Comparison of ENCODE assay signal across 18 cellular contexts in the genomic region with DNA sequence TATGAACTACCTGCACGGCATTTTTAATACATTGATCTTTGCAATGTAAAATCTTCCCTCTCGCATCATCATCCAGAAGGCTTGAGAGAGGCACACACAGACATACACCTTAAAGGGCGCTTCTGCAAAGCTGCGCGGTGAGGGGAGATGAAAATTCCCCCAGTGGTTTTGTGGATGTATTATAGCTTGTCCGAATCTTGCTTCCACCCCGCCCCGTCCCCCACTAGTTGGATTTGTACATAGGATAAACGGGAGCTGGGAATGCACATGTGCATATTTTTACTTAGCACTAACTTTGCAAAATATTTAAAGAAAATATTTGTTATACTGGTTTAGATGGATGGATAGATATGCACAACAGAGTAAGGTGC. TPM values are rescaled to one million over a fixed set of nuclear protein-coding genes. Genes with fewer than 3 reads are reported as not detected.
DNase-seq lines count a peak whose midpoint lies in the region; ATAC-seq, FAIRE-seq and TF ChIP-seq lines count a peak whose summit lies in the region.
"Had no signal": no experiment of that assay in that cellular context is flagged by ENCODE, and none has a peak within 500 bp of the region (broad histone marks: within the 10 kb centered on the region; RNA-seq: fewer than 3 reads in every experiment).

No MANE protein-coding gene starts in this region.

- WGBS in heart right ventricle, 2 donors = 3 to 6% methylated on average over 9 of the region's 9 CpGs
- 2% methylated on average over 9 of the region's 9 CpGs; no CpG with 5 or more reads in 1 of the 2 experiments for WGBS in H1 (ENCODE audit: extremely low coverage in 1 of 2, insufficient coverage in 1 of 2, insufficient read length in 1 of 2, insufficient replicate concordance in 2 of 2, low coverage in 1 of 2, low lambda C conversion rate in 2 of 2, missing lambda C conversion rate in 1 of 2), 2 experiments
- no CpG with 5 or more reads among the region's 9 CpGs for WGBS in mesendoderm (ENCODE audit: extremely low coverage, insufficient coverage, low lambda C conversion rate)
- 2% methylated on average over 9 of the region's 9 CpGs for WGBS in urinary bladder

- no peak overlapping the region for H2BK20ac ChIP-seq in H1 (ENCODE audit: low read length)

- no peak overlapping the region for H2BK12ac ChIP-seq in H1 (ENCODE audit: low read depth, low read length)

- no peaks in the 10 kb centered on the region for H4K20me1 ChIP-seq in H1 (replicated peaks in 1 of 2; ENCODE audit: control insufficient read depth in 1 of 2, insufficient read depth in 2 of 2, low read length in 2 of 2)

- TF ChIP-seq RAD21 in H1 (IDR thresholded peaks at IDR 0.05 in 1 of 2, conservative IDR thresholded peaks at IDR 0.05 in 1 of 2; ENCODE audit: low read depth in 2 of 2, low read length in 2 of 2) = no peak

- H3K9me3 ChIP-seq in heart right ventricle (no peaks in the 10 kb centered on the region), H1 (ENCODE audit: insufficient read depth in 2 of 2, low read depth in 1 of 2, low read length in 1 of 2) (no peaks in the 10 kb centered on the region), HAP-1 (no peaks in the 10 kb centered on the region)
- H3K9me3 ChIP-seq: testis had no signal

- H3K4me3 ChIP-seq in heart right ventricle (peak overlapping the region in 7 of 10 donors; percentile 26 to 57 (median 48)), H1 (ENCODE audit: extremely low read depth in 1 of 4, insufficient read depth in 2 of 4, low read depth in 3 of 4, low read length in 4 of 4) (peak overlapping the region; percentile 80 to 86 (median 82)), mesendoderm (ENCODE audit: low read length) (no peak overlapping the region), urinary bladder (ENCODE audit: low read depth, low read length) (peak overlapping the region; percentile 6), HAP-1 (no peak overlapping the region)

- FAIRE-seq in H1 (lab: Jason Lieb, UNC) = no peak
- FAIRE-seq: keratinocyte had no signal

- no peak overlapping the region for H3K27ac Mint-ChIP-seq in stimulated activated naive CD8-positive, alpha-beta T cell treated with anti-CD3 and anti-CD28 coated beads, Interleukin-15, amount 100 ng/mL, for 72 hours

- H4K8ac ChIP-seq in H1 (ENCODE audit: extremely low read depth, insufficient read depth, low read length) (no peak overlapping the region), mesendoderm (ENCODE audit: low read depth, low read length) (no peak overlapping the region)

- ATAC-seq in heart right ventricle (no peak), left cardiac atrium (no peak), HG03565 (IDR thresholded peaks at IDR 0.05; ENCODE audit: unreplicated experiment) (no peak)
- no peak for ATAC-seq in stimulated activated naive CD8-positive, alpha-beta T cell treated with anti-CD3 and anti-CD28 coated beads, Interleukin-15, amount 100 ng/mL, for 72 hours
- ATAC-seq: Panc1 had no signal

- H3K4me1 ChIP-seq in heart right ventricle (peaks cover 0 to 13% (median 3%) of the 10 kb centered on the region in 9 donors), H1 (replicated peaks in 1 of 4; ENCODE audit: control insufficient read depth in 3 of 4, insufficient read depth in 4 of 4, low read length in 3 of 4) (peaks cover 0 to 5% (median 4%) of the 10 kb centered on the region in 4 experiments; a peak in 4 of 7 replicates), mesendoderm (ENCODE audit: control insufficient read depth, low read depth, low read length) (no peaks in the 10 kb centered on the region), urinary bladder (ENCODE audit: insufficient read depth) (no peaks in the 10 kb centered on the region), HAP-1 (no peaks in the 10 kb centered on the region)

- H2BK5ac ChIP-seq in H1 (ENCODE audit: low read depth, low read length) = no peak overlapping the region
- no peak overlapping the region for H2BK5ac ChIP-seq in mesendoderm (ENCODE audit: low read length)

- H4K91ac ChIP-seq in H1 (replicated peaks; ENCODE audit: insufficient read length, low read length) = no peak overlapping the region

- no peak for TF ChIP-seq CTCF in heart right ventricle (IDR thresholded peaks at IDR 0.05)
- no peak for TF ChIP-seq CTCF in H1 (IDR thresholded peaks at IDR 0.05; ENCODE audit: control extremely low read depth in 1 of 3, insufficient read depth in 1 of 3, low read depth in 1 of 3, low read length in 3 of 3)

- no peak for TF ChIP-seq POLR2A in H1 (IDR thresholded peaks at IDR 0.05; ENCODE audit: control extremely low read depth in 1 of 2, low read depth in 2 of 2, low read length in 2 of 2)

- H4K5ac ChIP-seq in H1 (ENCODE audit: insufficient read length, low read depth, low read length) (no peak overlapping the region), mesendoderm (ENCODE audit: low read length) (no peak overlapping the region)

- no peaks in the 10 kb centered on the region for H3K4me1 Mint-ChIP-seq in stimulated activated naive CD8-positive, alpha-beta T cell treated with anti-CD3 and anti-CD28 coated beads, Interleukin-15, amount 100 ng/mL, for 72 hours

- intact Hi-C loops in heart right ventricle (cut with DNase I) = no loop called here
- intact Hi-C loops in left cardiac atrium (cut with DNase I) = no loop called here

- no peak overlapping the region for H3K56ac ChIP-seq in H1 (replicated peaks; ENCODE audit: insufficient read length, low read depth, low read length)
- no peak overlapping the region for H3K56ac ChIP-seq in mesendoderm (ENCODE audit: low read length)

- H3K36me3 ChIP-seq in heart right ventricle = no peaks in the 10 kb centered on the region
- H3K36me3 ChIP-seq in H1 (ENCODE audit: control insufficient read depth in 2 of 4, insufficient read depth in 4 of 4, low read length in 3 of 4) = no peaks in the 10 kb centered on the region
- H3K36me3 ChIP-seq in mesendoderm (ENCODE audit: control insufficient read depth, insufficient read depth, low read length) = no peaks in the 10 kb centered on the region
- no peaks in the 10 kb centered on the region for H3K36me3 ChIP-seq in urinary bladder (ENCODE audit: insufficient read depth)
- H3K36me3 ChIP-seq in HAP-1 (replicated peaks) = no peaks in the 10 kb centered on the region

- H3K4me3 Mint-ChIP-seq in stimulated activated naive CD8-positive, alpha-beta T cell treated with anti-CD3 and anti-CD28 coated beads, Interleukin-15, amount 100 ng/mL, for 72 hours = no peak overlapping the region

- no peak overlapping the region for H3K14ac ChIP-seq in H1 (ENCODE audit: insufficient read length)

- H3K4me2 ChIP-seq in H1 (ENCODE audit: insufficient read depth in 1 of 2, low read depth in 2 of 2, low read length in 2 of 2) = peak overlapping the region; percentile 82 to 96
- H3K4me2 ChIP-seq in mesendoderm (ENCODE audit: low read length) = peak overlapping the region; percentile 64

- DNase-seq in heart right ventricle (no peak), left cardiac atrium (no peak), H1 (ENCODE audit: low read depth in 1 of 2, low spot score in 2 of 2) (no peak), mesendoderm (no peak), HAP-1 (ENCODE audit: low spot score in 2 of 2) (no peak)
- DNase-seq in stimulated activated naive CD8-positive, alpha-beta T cell treated with anti-CD3 and anti-CD28 coated beads, Interleukin-15, amount 100 ng/mL, for 72 hours = no peak
- DNase-seq: activated CD8-positive, alpha-beta memory T cell treated with anti-CD3 and anti-CD28 coated beads for 24 hours; activated effector memory CD4-positive, alpha-beta T cell treated with anti-CD3 and anti-CD28 coated beads, Interleukin-2, amount 50 U/mL, for 16 hours; Calu3; effector CD4-positive, alpha-beta T cell; foreskin melanocyte; GDM1; NCI-H2029 had no signal

- POLR2A ChIA-PET in H1 (lab: Charles Lee; ENCODE audit: partially characterized antibody) = interaction anchor here (0.9 to 1.7 kb wide), 3 partner anchors 10 to 19 kb away, joined by 3 to 6 read pairs (median 4); no protein-coding TSS in a partner anchor

- no peak overlapping the region for H2AK5ac ChIP-seq in H1 (ENCODE audit: low read depth, low read length)
- no peak overlapping the region for H2AK5ac ChIP-seq in mesendoderm (ENCODE audit: low read length)

- peak overlapping the region in 1 of 4 experiments; percentile 6; a peak in 2 of 7 replicates for H3K9ac ChIP-seq in H1 (replicated peaks in 1 of 4; ENCODE audit: extremely low read depth in 1 of 4, low read depth in 3 of 4, low read length in 3 of 4)
- no peak overlapping the region for H3K9ac ChIP-seq in mesendoderm (ENCODE audit: low read length)

- H2BK15ac ChIP-seq in H1 (ENCODE audit: low read length) (no peak overlapping the region), mesendoderm (replicated peaks; ENCODE audit: low read depth) (no peak overlapping the region)

- no peak for TF ChIP-seq EP300 in H1 (IDR thresholded peaks at IDR 0.05; ENCODE audit: borderline replicate concordance in 1 of 2, low read depth in 2 of 2, low read length in 2 of 2)

- no peak overlapping the region for H3K23ac ChIP-seq in H1 (ENCODE audit: insufficient read length)
- no peak overlapping the region for H3K23ac ChIP-seq in mesendoderm (ENCODE audit: low read length)

- H3K18ac ChIP-seq in H1 (ENCODE audit: extremely low read depth, low read length) = no peak overlapping the region
- H3K18ac ChIP-seq in mesendoderm (ENCODE audit: low read length) = no peak overlapping the region

- H3K23me2 ChIP-seq in H1 (ENCODE audit: low read depth, low read length) = peaks cover 13% of the 10 kb centered on the region

- in situ Hi-C loops in HAP-1 (cut with MboI; ENCODE audit: low sequenced_read_pairs) = no loop called here

- no peak overlapping the region for H2BK120ac ChIP-seq in H1 (replicated peaks; ENCODE audit: low read depth, low read length)
- H2BK120ac ChIP-seq in mesendoderm (ENCODE audit: low read depth, low read length) = no peak overlapping the region

- H3K9me3 Mint-ChIP-seq in stimulated activated naive CD8-positive, alpha-beta T cell treated with anti-CD3 and anti-CD28 coated beads, Interleukin-15, amount 100 ng/mL, for 72 hours = peaks cover 4 to 9% of the 10 kb centered on the region in 2 donors

- H3K27ac ChIP-seq in heart right ventricle (no peak overlapping the region), H1 (ENCODE audit: low read depth, low read length) (no peak overlapping the region), mesendoderm (ENCODE audit: low read depth, low read length) (no peak overlapping the region), urinary bladder (ENCODE audit: low read depth) (no peak overlapping the region)
- H3K27ac ChIP-seq: testis had no signal

- H3K79me1 ChIP-seq in H1 (ENCODE audit: low read depth, low read length) = no peaks in the 10 kb centered on the region
- H3K79me1 ChIP-seq in mesendoderm (ENCODE audit: low read length) = no peaks in the 10 kb centered on the region

- H2AFZ ChIP-seq in H1 (ENCODE audit: low read length) = peak overlapping the region; percentile 90

- H3K27me3 Mint-ChIP-seq in stimulated activated naive CD8-positive, alpha-beta T cell treated with anti-CD3 and anti-CD28 coated beads, Interleukin-15, amount 100 ng/mL, for 72 hours = peaks cover 37% of the 10 kb centered on the region

- H3K27me3 ChIP-seq in heart right ventricle (peaks cover 0 to 75% (median 69%) of the 10 kb centered on the region in 7 donors), H1 (replicated peaks in 1 of 4; ENCODE audit: control insufficient read depth in 3 of 4, extremely low read depth in 1 of 4, insufficient read depth in 3 of 4, low read length in 3 of 4) (peaks cover 7 to 47% (median 38%) of the 10 kb centered on the region in 4 experiments), mesendoderm (ENCODE audit: insufficient read depth, low read length, poor library complexity) (peaks cover 23% of the 10 kb centered on the region), HAP-1 (ENCODE audit: low read depth) (peaks cover 22% of the 10 kb centered on the region)
- H3K27me3 ChIP-seq: testis had no signal

- CTCF ChIA-PET in H1 (lab: Charles Lee; ENCODE audit: partially characterized antibody) = interaction anchor here (0.6 to 3.2 kb wide), 17 partner anchors 9 to 748 kb away, joined by 3 to 23 read pairs (median 4); no protein-coding TSS in a partner anchor

- no peaks in the 10 kb centered on the region for H3K79me2 ChIP-seq in H1 (ENCODE audit: control insufficient read depth in 1 of 2, insufficient read depth in 2 of 2, low read length in 2 of 2)
- no peaks in the 10 kb centered on the region for H3K79me2 ChIP-seq in mesendoderm (ENCODE audit: control insufficient read depth, insufficient read depth, low read length)

- H3K4ac ChIP-seq in H1 (replicated peaks; ENCODE audit: insufficient read length, low read depth, low read length) (no peak overlapping the region), mesendoderm (ENCODE audit: low read depth, low read length) (no peak overlapping the region)

RNA-seq across cellular contexts. Expression of a gene that starts 0.5 kb away (rescaled TPM):
- total RNA-seq in heart right ventricle (under 1 TPM; 0.21 to 0.88 (median 0.41) TPM), left cardiac atrium (under 1 TPM; 0.79 to 0.94 TPM), urinary bladder (6.3 TPM)
- polyA plus RNA-seq in heart right ventricle (under 1 TPM; 0.14 to 0.15 TPM), H1 (2011; rRNA removed) (2.9 and 3.6 TPM in 2 replicates), urinary bladder (0.23 TPM)
- 4.1 and 4.3 TPM in 2 replicates for total RNA-seq in H1 (2021; fragmentation: NEBNext Ultra II Directional; extraction: Animal tissue kit (Norgen Biotek cat#: 25700))
- polyA plus RNA-seq in H1 (2011; cell fraction: cytosol; rRNA removed) = 2.6 TPM
- polyA plus RNA-seq in H1 (2011; cell fraction: nucleus; rRNA removed) = 7.2 TPM
- 2.3 to 3.5 TPM (median 2.9 TPM) in 4 replicates for polyA plus RNA-seq in H1 (2012, experiment 1 of 2)
- 1.3 TPM for polyA plus RNA-seq in H1 (2012, experiment 2 of 2)
- polyA plus RNA-seq in H1 (2013, experiment 1 of 2) = 3.6 TPM
- polyA plus RNA-seq in H1 (2013, experiment 2 of 2) = 2.8 TPM
- polyA minus RNA-seq in H1 (2011; rRNA and poly(A)+ RNA removed) = 8.7 and 10.2 TPM in 2 replicates
- polyA minus RNA-seq in H1 (2011; cell fraction: cytosol; rRNA and poly(A)+ RNA removed) = 3.3 TPM
- 12.3 TPM for polyA minus RNA-seq in H1 (2011; cell fraction: nucleus; rRNA and poly(A)+ RNA removed)
- 0.25 TPM for polyA plus RNA-seq in mesendoderm (2013, experiment 1 of 2)
- polyA plus RNA-seq in mesendoderm (2013, experiment 2 of 2) = 0.27 TPM
- total RNA-seq: Calu3 had no signal

RNA-seq across cellular contexts. Expression of a gene that starts 5.7 kb away (rescaled TPM):
- under 1 TPM in 8 of 10 donors, not detected in 2; 0.15 to 0.66 (median 0.29) TPM for total RNA-seq in heart right ventricle
- polyA plus RNA-seq in heart right ventricle = under 1 TPM; 0.19 to 0.22 TPM
- total RNA-seq in left cardiac atrium = 1 to 10 TPM in 1 of 2 donors, under 1 TPM in 1; 0.24 to 1.4 TPM
- 0.39 and 0.42 TPM in 2 replicates for total RNA-seq in H1 (2021; fragmentation: NEBNext Ultra II Directional; extraction: Animal tissue kit (Norgen Biotek cat#: 25700))
- polyA plus RNA-seq in H1 (2011; rRNA removed) = 0.22 and 0.42 TPM in 2 replicates
- polyA plus RNA-seq in H1 (2011; cell fraction: cytosol; rRNA removed) = 0.32 TPM
- polyA plus RNA-seq in H1 (2011; cell fraction: nucleus; rRNA removed) = 0.68 TPM
- 0.30 to 0.42 TPM (median 0.34 TPM) in 4 replicates for polyA plus RNA-seq in H1 (2012, experiment 1 of 2)
- 0.08 TPM for polyA plus RNA-seq in H1 (2012, experiment 2 of 2)
- polyA plus RNA-seq in H1 (2013, experiment 1 of 2) = 0.41 TPM
- 0.40 TPM for polyA plus RNA-seq in H1 (2013, experiment 2 of 2)
- 0.76 and 1.1 TPM in 2 replicates for polyA minus RNA-seq in H1 (2011; rRNA and poly(A)+ RNA removed)
- polyA minus RNA-seq in H1 (2011; cell fraction: cytosol; rRNA and poly(A)+ RNA removed) = not detected
- polyA minus RNA-seq in H1 (2011; cell fraction: nucleus; rRNA and poly(A)+ RNA removed) = 0.20 TPM
- 0.03 TPM for polyA plus RNA-seq in mesendoderm (2013, experiment 1 of 2)
- 0.04 TPM for polyA plus RNA-seq in mesendoderm (2013, experiment 2 of 2)
- 0.90 TPM for total RNA-seq in urinary bladder
- polyA plus RNA-seq in urinary bladder = 0.25 TPM
- total RNA-seq: Calu3 had no signal
- polyA plus RNA-seq: keratinocyte had no signal

Comparison
In these comparisons a context has a peak if more than half of its experiments do, and no peak if none do; other contexts are left out.
1. H3K4me3 ChIP-seq: peak in heart right ventricle (7 of 10), H1 (4 of 4) and urinary bladder (single experiment); none in mesendoderm (single experiment) and HAP-1 (single experiment).